ENCODE assay signal across 13 cellular contexts in the genomic region with DNA sequence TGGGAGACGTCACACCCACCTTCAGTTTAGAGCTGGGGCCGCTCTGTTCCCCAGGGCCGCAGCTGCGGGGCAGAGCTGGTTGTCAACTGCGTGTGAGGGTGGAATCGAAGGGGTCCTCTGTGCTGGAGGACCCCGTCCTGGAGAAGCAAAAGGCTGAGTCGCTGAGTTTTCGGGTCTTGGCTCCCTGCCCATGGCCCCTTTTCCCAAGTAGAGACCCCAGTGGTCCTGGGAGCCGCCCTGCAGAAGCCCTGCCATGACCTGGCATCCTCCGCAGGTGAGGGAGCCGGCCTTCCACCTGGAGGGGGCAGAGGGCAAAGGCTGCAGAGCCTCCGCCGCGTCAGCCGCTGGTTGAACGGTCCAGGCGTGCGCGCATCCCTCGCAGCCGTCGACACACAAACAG.
"Had no signal": no experiment of that assay in that cellular context is flagged by ENCODE, and none has a peak within 500 bp of the region (broad histone marks: within the 10 kb centered on the region; RNA-seq: fewer than 3 reads in every experiment).

No MANE protein-coding gene starts in this region.

- ATAC-seq: activated CD4-positive, CD25-positive, alpha-beta regulatory T cell treated with anti-CD3 and anti-CD28 coated beads, Interleukin-2, amount 50 U/mL, for 24 hours; esophagus mucosa; left colon; stimulated activated naive CD8-positive, alpha-beta T cell treated with anti-CD3 and anti-CD28 coated beads, Interleukin-15, amount 100 ng/mL, for 72 hours had no signal

- H3K9me3 ChIP-seq: breast epithelium, thoracic aorta had no signal

- DNase-seq: activated effector memory CD4-positive, alpha-beta T cell treated with anti-CD3 and anti-CD28 coated beads, Interleukin-2, amount 50 U/mL, for 16 hours; amygdala; immature natural killer cell; left colon; nucleus accumbens; stimulated activated CD4-positive, alpha-beta T cell treated with anti-CD3 and anti-CD28 coated beads, Interleukin-15, amount 100 ng/mL, for 24 hours; stimulated activated CD4-positive, alpha-beta T cell treated with anti-CD3 and anti-CD28 coated beads, Interleukin-4, amount 100 ng/mL, for 24 hours; stimulated activated naive CD8-positive, alpha-beta T cell treated with anti-CD3 and anti-CD28 coated beads, Interleukin-15, amount 100 ng/mL, for 72 hours had no signal

- H3K36me3 ChIP-seq: breast epithelium, thoracic aorta had no signal

- H3K4me3 ChIP-seq: breast epithelium, dorsolateral prefrontal cortex, thoracic aorta had no signal

- H3K27ac ChIP-seq: breast epithelium, dorsolateral prefrontal cortex had no signal
